17 cellular contexts compared by ENCODE assay signal in genomic region chr7:41771717-41772116, GRCh38.
DNase-seq lines count a peak whose midpoint lies in the region; ATAC-seq and TF ChIP-seq lines count a peak whose summit lies in the region.
"Had no signal": no experiment of that assay in that cellular context is flagged by ENCODE, and none has a peak within 500 bp of the region (broad histone marks: within the 10 kb centered on the region; RNA-seq: fewer than 3 reads in every experiment).

No MANE protein-coding gene starts in this region.

- CTCF ChIA-PET in WTC11 (lab: Charles Lee) (interaction anchor here (0.6 to 1.9 kb wide), 12 partner anchors 8 to 171 kb away, joined by 3 to 23 read pairs (median 4); no protein-coding TSS in a partner anchor), Calu3 (lab: Charles Lee) (no interaction called here)

- H3K4me3 Mint-ChIP-seq in HFFc6 (no peak overlapping the region), WTC11 (no peak overlapping the region), Calu3 (ENCODE audit: low read depth, unreplicated experiment) (no peak overlapping the region)

- POLR2A ChIA-PET in WTC11 (lab: Charles Lee): no interaction called here

- H3K9me3 Mint-ChIP-seq in HFFc6 (no peaks in the 10 kb centered on the region), WTC11 (peaks cover 17% of the 10 kb centered on the region), Calu3 (ENCODE audit: low read depth, unreplicated experiment) (peaks cover 2% of the 10 kb centered on the region)

- no peaks in the 10 kb centered on the region for H3K4me1 Mint-ChIP-seq in HFFc6 (ENCODE audit: low read depth)
- peaks cover 2% of the 10 kb centered on the region; the same call in 1 of the 2 replicates for H3K4me1 Mint-ChIP-seq in WTC11
- no peaks in the 10 kb centered on the region for H3K4me1 Mint-ChIP-seq in Calu3 (ENCODE audit: low read depth, unreplicated experiment)

- DNase-seq in Daoy (ENCODE audit: low read depth): peak; percentile 42
- DNase-seq in HFFc6: no peak
- DNase-seq in WTC11 (ENCODE audit: low spot score): peak; percentile 47
- DNase-seq in iPS-NIHi11 (ENCODE audit: low spot score): peak; percentile 29
- no peak for DNase-seq in foreskin melanocyte
- DNase-seq in Calu3: no peak
- no peak for DNase-seq in AG20443 (ENCODE audit: low spot score)
- DNase-seq: DMS53, EL, KG1, NCI-H1417 treated with DMSO at 0.1 percent for 48 hours, NCI-H187, NCI-H446 treated with DMSO at 0.1 percent for 48 hours, NCI-H526 treated with DMSO at 0.1 percent for 48 hours had no signal

- H3K36me3 Mint-ChIP-seq in HFFc6 (ENCODE audit: low read depth) (peaks cover 4% of the 10 kb centered on the region; the same call in 1 of the 2 replicates), WTC11 (peaks cover 14% of the 10 kb centered on the region), Calu3 (ENCODE audit: insufficient read depth, unreplicated experiment) (no peaks in the 10 kb centered on the region)

- no TSS peak for BruUV-seq in Calu3 (replicated peaks; lab: Mats Ljungman, UMichigan)

- ATAC-seq in WTC11 (peak; percentile 99), HG03520 (IDR thresholded peaks at IDR 0.05; ENCODE audit: unreplicated experiment) (no peak)
- ATAC-seq: HepG2, Right ventricle myocardium inferior had no signal

- intact Hi-C loops in Calu3 (cut with micrococcal nuclease; ENCODE audit: unreplicated experiment): no loop called here

- TF ChIP-seq CTCF in HFFc6 (IDR thresholded peaks at IDR 0.05): 0 out of 2 replicates have a peak, but pooled peaks have one; percentile 7
- TF ChIP-seq CTCF in WTC11 (IDR thresholded peaks at IDR 0.05): 0 out of 2 replicates have a peak, but pooled peaks have one; percentile 26
- TF ChIP-seq CTCF in Calu3 (IDR thresholded peaks at IDR 0.05; ENCODE audit: unreplicated experiment): no peak

- H3K27me3 Mint-ChIP-seq in HFFc6 (ENCODE audit: insufficient read depth): no peaks in the 10 kb centered on the region; the same call in 1 of the 2 replicates
- H3K27me3 Mint-ChIP-seq in WTC11 (ENCODE audit: low read depth): no peaks in the 10 kb centered on the region; the same call in 1 of the 2 replicates
- no peaks in the 10 kb centered on the region for H3K27me3 Mint-ChIP-seq in Calu3 (ENCODE audit: unreplicated experiment)

- H3K27ac Mint-ChIP-seq in HFFc6 (no peak overlapping the region), WTC11 (no peak overlapping the region), Calu3 (ENCODE audit: unreplicated experiment) (no peak overlapping the region)

TF ChIP-seq in WTC11, 78 proteins besides CTCF, POLR2A, EP300 and RAD21:
- TF ChIP-seq EMX1 (CRISPR knock-in tag; IDR thresholded peaks at IDR 0.05) (no peak), CBFB (CRISPR knock-in tag; IDR thresholded peaks at IDR 0.05; ENCODE audit: low read depth) (no peak), FOXJ3 (CRISPR knock-in tag; IDR thresholded peaks at IDR 0.05; ENCODE audit: borderline replicate concordance) (no peak), ZNF416 (CRISPR knock-in tag; IDR thresholded peaks at IDR 0.05) (no peak), KAT7 (CRISPR knock-in tag; IDR thresholded peaks at IDR 0.05; ENCODE audit: borderline replicate concordance) (no peak), ZNF317 (CRISPR knock-in tag; IDR thresholded peaks at IDR 0.05; ENCODE audit: borderline replicate concordance, low read depth) (no peak), ZNF425 (CRISPR knock-in tag; conservative IDR thresholded peaks at IDR 0.05) (no peak), IRF2 (CRISPR knock-in tag; IDR thresholded peaks at IDR 0.05; ENCODE audit: borderline replicate concordance, low read depth) (no peak), CDX4 (CRISPR knock-in tag; IDR thresholded peaks at IDR 0.05; ENCODE audit: borderline replicate concordance) (no peak), SP1 (CRISPR knock-in tag; conservative IDR thresholded peaks at IDR 0.05) (no peak), E2F4 (CRISPR knock-in tag; IDR thresholded peaks at IDR 0.05; ENCODE audit: borderline replicate concordance, low read depth) (no peak), MYBL2 (CRISPR knock-in tag; IDR thresholded peaks at IDR 0.05) (no peak), ZBTB21 (CRISPR knock-in tag; IDR thresholded peaks at IDR 0.05; ENCODE audit: borderline replicate concordance) (no peak), ZNF232 (CRISPR knock-in tag; IDR thresholded peaks at IDR 0.05) (no peak), JAZF1 (CRISPR knock-in tag; IDR thresholded peaks at IDR 0.05) (no peak), NR1H2 (CRISPR knock-in tag; IDR thresholded peaks at IDR 0.05) (no peak)
- TF ChIP-seq, protein P1, sequence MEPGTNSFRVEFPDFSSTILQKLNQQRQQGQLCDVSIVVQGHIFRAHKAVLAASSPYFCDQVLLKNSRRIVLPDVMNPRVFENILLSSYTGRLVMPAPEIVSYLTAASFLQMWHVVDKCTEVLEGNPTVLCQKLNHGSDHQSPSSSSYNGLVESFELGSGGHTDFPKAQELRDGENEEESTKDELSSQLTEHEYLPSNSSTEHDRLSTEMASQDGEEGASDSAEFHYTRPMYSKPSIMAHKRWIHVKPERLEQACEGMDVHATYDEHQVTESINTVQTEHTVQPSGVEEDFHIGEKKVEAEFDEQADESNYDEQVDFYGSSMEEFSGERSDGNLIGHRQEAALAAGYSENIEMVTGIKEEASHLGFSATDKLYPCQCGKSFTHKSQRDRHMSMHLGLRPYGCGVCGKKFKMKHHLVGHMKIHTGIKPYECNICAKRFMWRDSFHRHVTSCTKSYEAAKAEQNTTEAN (CRISPR knock-in tag; IDR thresholded peaks at IDR 0.05): no peak
- TF ChIP-seq, protein P2, sequence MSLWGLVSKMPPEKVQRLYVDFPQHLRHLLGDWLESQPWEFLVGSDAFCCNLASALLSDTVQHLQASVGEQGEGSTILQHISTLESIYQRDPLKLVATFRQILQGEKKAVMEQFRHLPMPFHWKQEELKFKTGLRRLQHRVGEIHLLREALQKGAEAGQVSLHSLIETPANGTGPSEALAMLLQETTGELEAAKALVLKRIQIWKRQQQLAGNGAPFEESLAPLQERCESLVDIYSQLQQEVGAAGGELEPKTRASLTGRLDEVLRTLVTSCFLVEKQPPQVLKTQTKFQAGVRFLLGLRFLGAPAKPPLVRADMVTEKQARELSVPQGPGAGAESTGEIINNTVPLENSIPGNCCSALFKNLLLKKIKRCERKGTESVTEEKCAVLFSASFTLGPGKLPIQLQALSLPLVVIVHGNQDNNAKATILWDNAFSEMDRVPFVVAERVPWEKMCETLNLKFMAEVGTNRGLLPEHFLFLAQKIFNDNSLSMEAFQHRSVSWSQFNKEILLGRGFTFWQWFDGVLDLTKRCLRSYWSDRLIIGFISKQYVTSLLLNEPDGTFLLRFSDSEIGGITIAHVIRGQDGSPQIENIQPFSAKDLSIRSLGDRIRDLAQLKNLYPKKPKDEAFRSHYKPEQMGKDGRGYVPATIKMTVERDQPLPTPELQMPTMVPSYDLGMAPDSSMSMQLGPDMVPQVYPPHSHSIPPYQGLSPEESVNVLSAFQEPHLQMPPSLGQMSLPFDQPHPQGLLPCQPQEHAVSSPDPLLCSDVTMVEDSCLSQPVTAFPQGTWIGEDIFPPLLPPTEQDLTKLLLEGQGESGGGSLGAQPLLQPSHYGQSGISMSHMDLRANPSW (CRISPR knock-in tag; conservative IDR thresholded peaks at IDR 0.05; ENCODE audit: low read depth): no peak

Comparison
In these comparisons a context has a peak if more than half of its experiments do, and no peak if none do; other contexts are left out.
1. DNase-seq: peak in Daoy (single experiment), WTC11 (single experiment) and iPS-NIHi11 (single experiment); none in HFFc6 (single experiment), foreskin melanocyte (single experiment), Calu3 (single experiment) and AG20443 (single experiment).